8 cellular contexts compared by ENCODE assay signal in genomic region chr19:33301011-33301899, GRCh38.
DNase-seq lines count a peak whose midpoint lies in the region; ATAC-seq, FAIRE-seq and TF ChIP-seq lines count a peak whose summit lies in the region.

No MANE protein-coding gene starts in this region.

- H3K4me1 Mint-ChIP-seq in nephron progenitor cell, result peaks cover 19% of the 10 kb centered on the region

- TF ChIP-seq CTCF in epithelial cell of esophagus (IDR thresholded peaks at IDR 0.05; ENCODE audit: insufficient read depth, low read depth, low read length, missing control alignments) (no peak), nephron progenitor cell (IDR thresholded peaks at IDR 0.05) (no peak)

- H3K9ac ChIP-seq in HUES6 (ENCODE audit: low read length), result peak overlapping the region; percentile 29

- H3K27ac Mint-ChIP-seq in nephron progenitor cell, result no peak overlapping the region

- DNase-seq in AG08396 (ENCODE audit: low spot score), result peak; percentile 18
- DNase-seq in epithelial cell of esophagus (ENCODE audit: low read depth), result no peak
- DNase-seq in nephron progenitor cell, result peak; percentile 50
- no peak for DNase-seq in HTR-8/SVneo (ENCODE audit: insufficient read length, low spot score)
- DNase-seq in activated CD4-positive, alpha-beta T cell treated with anti-CD3 and anti-CD28 coated beads, Interleukin-2, amount 50 U/mL, for 1 hour, result no peak
- no peak for DNase-seq in RPMI8226

- no peak for FAIRE-seq in HTR-8/SVneo (lab: Jason Lieb, UNC)

- H3K4me3 Mint-ChIP-seq in nephron progenitor cell, result peak overlapping the region; percentile 70

- no peaks in the 10 kb centered on the region for H3K9me3 Mint-ChIP-seq in nephron progenitor cell

- H3K4me3 ChIP-seq in HUES6 (ENCODE audit: low read depth, low read length) (peak overlapping the region; percentile 58), epithelial cell of esophagus (ENCODE audit: low read length) (peak overlapping the region; percentile 68)

- H3K27me3 ChIP-seq in HUES6 (ENCODE audit: control insufficient read depth, insufficient read depth, low read length), result peaks cover 60% of the 10 kb centered on the region

- no peaks in the 10 kb centered on the region for H3K9me3 ChIP-seq in HUES6 (ENCODE audit: control insufficient read depth, insufficient read depth, low read depth, low read length)

- H3K27ac ChIP-seq in HUES6 (ENCODE audit: low read depth, low read length), result no peak overlapping the region

- peaks cover 23% of the 10 kb centered on the region for H3K4me1 ChIP-seq in HUES6 (ENCODE audit: control insufficient read depth, insufficient read depth, low read length)

- peaks cover 68% of the 10 kb centered on the region for H3K27me3 Mint-ChIP-seq in nephron progenitor cell (ENCODE audit: low read depth, poor library complexity)

- no peak for ATAC-seq in HG03139 (IDR thresholded peaks at IDR 0.05; ENCODE audit: unreplicated experiment)

- H3K36me3 ChIP-seq in HUES6 (ENCODE audit: control insufficient read depth, insufficient read depth, low read length), result no peaks in the 10 kb centered on the region

- no peaks in the 10 kb centered on the region for H3K36me3 Mint-ChIP-seq in nephron progenitor cell (ENCODE audit: low read depth)

Comparison
In these comparisons a context has a peak if more than half of its experiments do, and no peak if none do; other contexts are left out.
1. DNase-seq: peak in AG08396 (single experiment) and nephron progenitor cell (single experiment); none in epithelial cell of esophagus (single experiment), HTR-8/SVneo (single experiment), activated CD4-positive, alpha-beta T cell treated with anti-CD3 and anti-CD28 coated beads, Interleukin-2, amount 50 U/mL, for 1 hour (single experiment) and RPMI8226 (single experiment).